14 cellular contexts compared by ENCODE assay signal in the genomic region with DNA sequence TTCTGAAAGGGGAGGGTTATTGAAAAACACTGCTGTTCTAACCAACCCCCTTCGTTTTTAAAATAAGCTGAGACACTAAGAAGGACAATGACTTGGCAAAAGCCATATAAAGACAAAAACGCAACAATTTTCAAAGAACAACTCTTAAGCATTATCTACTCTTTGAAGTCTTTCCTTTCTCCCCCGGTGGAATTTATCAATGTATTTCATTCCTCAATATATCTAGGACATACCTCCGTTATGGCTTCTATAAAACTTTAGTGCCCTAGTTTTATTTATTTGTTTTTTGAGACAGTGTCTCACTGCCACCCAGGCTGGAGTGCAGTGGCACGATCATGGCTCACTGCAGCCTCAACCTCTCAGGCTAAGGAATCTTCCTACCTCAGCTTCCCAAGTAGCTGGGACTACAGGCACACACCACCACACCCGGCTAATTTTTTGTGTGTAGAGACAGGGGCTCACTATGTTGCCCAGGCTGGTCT. TPM values are rescaled to one million over a fixed set of nuclear protein-coding genes. Genes with fewer than 3 reads are reported as not detected.
DNase-seq lines count a peak whose midpoint lies in the region; ATAC-seq, FAIRE-seq and TF ChIP-seq lines count a peak whose summit lies in the region.
"Had no signal": no experiment of that assay in that cellular context is flagged by ENCODE, and none has a peak within 500 bp of the region (broad histone marks: within the 10 kb centered on the region; RNA-seq: fewer than 3 reads in every experiment).

No MANE protein-coding gene starts in this region.

- H3K4me3 ChIP-seq in Loucy (ENCODE audit: low read length, poor library complexity, severe bottlenecking) (peak overlapping the region; percentile 93), K562 (peak overlapping the region; percentile 78), neutrophil (ENCODE audit: low read depth in 1 of 2, low read length in 1 of 2) (peak overlapping the region in 1 of 2 experiments; percentile 0)
- H3K4me3 ChIP-seq: cardiac muscle cell had no signal

- POLR2A ChIA-PET in activated CD4-positive, alpha-beta T cell treated with anti-CD3 and anti-CD28 coated beads, Interleukin-2, amount 10 ng/mL, durations not matched to agents 7 days and 5 days (lab: Charles Lee): no interaction called here
- POLR2A ChIA-PET in K562 (lab: Yijun Ruan, JAX): interaction anchor here (0.6 to 4.6 kb wide), 10 partner anchors 11 to 408 kb away, joined by 3 to 47 read pairs (median 4); no protein-coding TSS in a partner anchor

- TF ChIP-seq RAD21 in K562 (CRISPR knock-in tag; conservative IDR thresholded peaks at IDR 0.05 in 1 of 2, IDR thresholded peaks at IDR 0.05 in 1 of 2): no peak

- under 1% methylated on average over 6 of the region's 6 CpGs for WGBS in K562 (ENCODE audit: insufficient coverage, low coverage, missing lambda C conversion rate)

- H3K36me3 ChIP-seq in Loucy (ENCODE audit: insufficient read depth, low read length): no peaks in the 10 kb centered on the region
- H3K36me3 ChIP-seq in K562 (ENCODE audit: control insufficient read depth, insufficient read depth, low read length): peaks cover 25% of the 10 kb centered on the region
- peaks cover 15% of the 10 kb centered on the region for H3K36me3 ChIP-seq in neutrophil

- peak overlapping the region; percentile 40 for H3K4me3 Mint-ChIP-seq in activated CD4-positive, alpha-beta T cell treated with anti-CD3 and anti-CD28 coated beads, Interleukin-2, amount 10 ng/mL, durations not matched to agents 7 days and 5 days
- H3K4me3 Mint-ChIP-seq: memory B cell had no signal

- peaks cover 77% of the 10 kb centered on the region for H3K79me2 ChIP-seq in Loucy (ENCODE audit: insufficient read depth, low read length)
- H3K79me2 ChIP-seq in K562 (ENCODE audit: control insufficient read depth, insufficient read depth, low read length): peaks cover 82% of the 10 kb centered on the region

- no TSS peak for BruUV-seq in K562 (replicated peaks; lab: Mats Ljungman, UMichigan)

- TF ChIP-seq EP300 in K562 (IDR thresholded peaks at IDR 0.05; ENCODE audit: low read length): peak; percentile 15; the same call in 1 of the 2 replicates

- H3K9me3 ChIP-seq in Loucy (ENCODE audit: insufficient read depth, low read depth, low read length): no peaks in the 10 kb centered on the region
- no peaks in the 10 kb centered on the region for H3K9me3 ChIP-seq in K562 (replicated peaks; ENCODE audit: control insufficient read depth, insufficient read depth, low read depth, low read length)
- H3K9me3 ChIP-seq in neutrophil: no peaks in the 10 kb centered on the region
- H3K9me3 ChIP-seq: spleen had no signal

- no peak overlapping the region for H3K27ac Mint-ChIP-seq in activated CD4-positive, alpha-beta T cell treated with anti-CD3 and anti-CD28 coated beads, Interleukin-2, amount 10 ng/mL, durations not matched to agents 7 days and 5 days
- H3K27ac Mint-ChIP-seq: memory B cell had no signal

- no peaks in the 10 kb centered on the region for H3K9me2 ChIP-seq in Loucy (replicated peaks; ENCODE audit: low read depth, low read length)

- in situ Hi-C loops in K562 (cut with MboI): no loop called here

- FAIRE-seq in K562 (lab: Jason Lieb, UNC): peak; percentile 67

- no peaks in the 10 kb centered on the region for H3K9me3 Mint-ChIP-seq in activated CD4-positive, alpha-beta T cell treated with anti-CD3 and anti-CD28 coated beads, Interleukin-2, amount 10 ng/mL, durations not matched to agents 7 days and 5 days
- H3K9me3 Mint-ChIP-seq: memory B cell had no signal

- peak overlapping the region; percentile 98 for H3K27ac ChIP-seq in K562 (ENCODE audit: extremely low read depth, low read depth, low read length)
- peak overlapping the region; percentile 44 for H3K27ac ChIP-seq in neutrophil
- H3K27ac ChIP-seq: cardiac muscle cell, spleen had no signal

- peak overlapping the region; percentile 95 for H3K9ac ChIP-seq in Loucy (ENCODE audit: low read depth, low read length, poor library complexity, severe bottlenecking)
- H3K9ac ChIP-seq in K562 (ENCODE audit: insufficient read depth in 1 of 2, low read depth in 2 of 2, low read length in 2 of 2): peak overlapping the region; percentile 89 to 99

- H3K4me2 ChIP-seq in Loucy (ENCODE audit: low read depth, low read length, poor library complexity, severe bottlenecking): peak overlapping the region; percentile 93
- peak overlapping the region; percentile 97 for H3K4me2 ChIP-seq in K562 (ENCODE audit: insufficient read depth, low read length)

- ATAC-seq in K562 (peak; percentile 19), HG03342 (IDR thresholded peaks at IDR 0.05; ENCODE audit: unreplicated experiment) (no peak), GM18505 (IDR thresholded peaks at IDR 0.05; ENCODE audit: unreplicated experiment) (no peak)

- H4K20me1 ChIP-seq in Loucy (ENCODE audit: insufficient read depth, low read length, poor library complexity, severe bottlenecking): peaks cover 39% of the 10 kb centered on the region
- H4K20me1 ChIP-seq in K562 (replicated peaks; ENCODE audit: control insufficient read depth, insufficient read depth, low read length): no peaks in the 10 kb centered on the region; the same call in 1 of the 2 replicates

- intact Hi-C loops in K562 (cut with micrococcal nuclease): loop anchor here (5.0 kb wide), 4 partner anchors 33 to 903 kb away; a partner anchor contains a TSS

- H3F3A ChIP-seq in Loucy (ENCODE audit: low read depth): no peaks in the 10 kb centered on the region

- no peak for DNase-seq in activated CD4-positive, alpha-beta T cell treated with anti-CD3 and anti-CD28 coated beads, Interleukin-2, amount 10 ng/mL, durations not matched to agents 7 days and 5 days
- DNase-seq in activated CD4-positive, alpha-beta T cell treated with anti-CD3 and anti-CD28 coated beads, Interleukin-2, amount 50 U/mL, for 48 hours: no peak
- DNase-seq in K562 (ENCODE audit: extremely low read depth in 1 of 4, low spot score in 3 of 4) (peak in 3 of 4 experiments; percentile 20 to 57 (median 47)), DMS53 treated with DMSO at 0.1 percent for 48 hours (lab: John Stamatoyannopoulos, UW; ENCODE audit: unreplicated experiment) (no peak)
- DNase-seq: activated CD8-positive, alpha-beta memory T cell treated with anti-CD3 and anti-CD28 coated beads for 24 hours; NCI-H187; spleen; stimulated activated naive CD4-positive, alpha-beta T cell had no signal

- no peak for TF ChIP-seq CTCF in Loucy (conservative IDR thresholded peaks at IDR 0.05; ENCODE audit: low read length)
- TF ChIP-seq CTCF in K562 (IDR thresholded peaks at IDR 0.05 in 2 of 3, conservative IDR thresholded peaks at IDR 0.05 in 1 of 3; ENCODE audit: insufficient read depth in 2 of 3, low read depth in 1 of 3, low read length in 3 of 3): no peak
- no peak for TF ChIP-seq CTCF in neutrophil (IDR thresholded peaks at IDR 0.05)

- peak; percentile 54; the same call in 1 of the 2 replicates for TF ChIP-seq POLR2A in K562 (conservative IDR thresholded peaks at IDR 0.05)
- no peak for TF ChIP-seq POLR2A in GM18505 (IDR thresholded peaks at IDR 0.05; ENCODE audit: borderline replicate concordance, extremely low read depth, insufficient read depth, insufficient read length)

- H3K4me1 ChIP-seq in Loucy (ENCODE audit: insufficient read depth, low read length, poor library complexity, severe bottlenecking): peaks cover 50% of the 10 kb centered on the region
- H3K4me1 ChIP-seq in K562 (replicated peaks in 1 of 2; ENCODE audit: control insufficient read depth in 2 of 2, insufficient read depth in 2 of 2, low read length in 2 of 2): peaks cover 7 to 29% of the 10 kb centered on the region in 2 experiments; a peak in 4 of 5 replicates
- peaks cover 37 to 50% of the 10 kb centered on the region in 2 experiments for H3K4me1 ChIP-seq in neutrophil (ENCODE audit: control insufficient read depth in 1 of 2, insufficient read depth in 1 of 2, low read depth in 1 of 2, low read length in 1 of 2)

- peaks cover 46% of the 10 kb centered on the region for H3K36me3 Mint-ChIP-seq in activated CD4-positive, alpha-beta T cell treated with anti-CD3 and anti-CD28 coated beads, Interleukin-2, amount 10 ng/mL, durations not matched to agents 7 days and 5 days (ENCODE audit: low read depth)

- H3K4me1 Mint-ChIP-seq in activated CD4-positive, alpha-beta T cell treated with anti-CD3 and anti-CD28 coated beads, Interleukin-2, amount 10 ng/mL, durations not matched to agents 7 days and 5 days: peaks cover 57% of the 10 kb centered on the region

- H3K9me1 ChIP-seq in K562 (ENCODE audit: control insufficient read depth, insufficient read depth, low read length): no peaks in the 10 kb centered on the region

- H3K27me3 Mint-ChIP-seq in activated CD4-positive, alpha-beta T cell treated with anti-CD3 and anti-CD28 coated beads, Interleukin-2, amount 10 ng/mL, durations not matched to agents 7 days and 5 days: no peaks in the 10 kb centered on the region
- H3K27me3 Mint-ChIP-seq: memory B cell had no signal

- CTCF ChIA-PET in activated CD4-positive, alpha-beta T cell treated with anti-CD3 and anti-CD28 coated beads, Interleukin-2, amount 10 ng/mL, durations not matched to agents 7 days and 5 days (lab: Charles Lee): interaction anchor here (0.6 kb wide), 1 partner anchor 819 kb away, joined by 3 read pairs; no protein-coding TSS in a partner anchor
- CTCF ChIA-PET in K562 (lab: Yijun Ruan, JAX; ENCODE audit: low intra/inter-chr PET ratio): no interaction called here

- peaks cover under 1% of the 10 kb centered on the region for H3K27me3 ChIP-seq in Loucy (ENCODE audit: insufficient read depth, low read length, poor library complexity, severe bottlenecking)
- H3K27me3 ChIP-seq in K562 (ENCODE audit: control insufficient read depth in 2 of 2, insufficient read depth in 2 of 2, low read length in 2 of 2): no peaks in the 10 kb centered on the region
- peaks cover 4% of the 10 kb centered on the region for H3K27me3 ChIP-seq in neutrophil
- H3K27me3 ChIP-seq: cardiac muscle cell, spleen had no signal

- H2AFZ ChIP-seq in Loucy (ENCODE audit: low read length) (no peak overlapping the region), K562 (ENCODE audit: low read depth, low read length) (peak overlapping the region; percentile 21)

RNA-seq across cellular contexts. Expression of a gene that starts 3.2 kb away (rescaled TPM):
- total RNA-seq in activated CD4-positive, alpha-beta T cell treated with anti-CD3 and anti-CD28 coated beads, Interleukin-2, amount 10 ng/mL, durations not matched to agents 7 days and 5 days: 100 to 1,000 TPM; 168 to 188 TPM
- total RNA-seq in K562 (2011; cell fraction: chromatin; rRNA removed; ENCODE audit: low replicate concordance): 223 and 663 TPM in 2 replicates
- 111 and 152 TPM in 2 replicates for total RNA-seq in K562 (2011; cell fraction: nucleolus; rRNA removed)
- total RNA-seq in K562 (2011; cell fraction: nucleoplasm; rRNA removed): 268 and 359 TPM in 2 replicates
- total RNA-seq in K562 (2014; rRNA removed) (102 and 139 TPM in 2 replicates), K562 (2014; rRNA removed; fragmentation: Illumina TruSeq; extraction: Trizol) (201 and 216 TPM in 2 replicates), K562 (2015; rRNA removed; fragmentation: Illumina TruSeq; extraction: Trizol) (177 and 196 TPM in 2 replicates), K562 (2021) (255 and 270 TPM in 2 replicates)
- polyA plus RNA-seq in K562 (2011; rRNA removed) (371 and 375 TPM in 2 replicates), K562 (2014; fragmentation: Illumina TruSeq; extraction: Trizol) (296 and 347 TPM in 2 replicates), K562 (2014; fragmentation: Nextera tagmentation; extraction: Ambion mirVana) (100 to 1,000 TPM; 135 to 149 TPM), K562 (2014; rRNA removed) (222 and 261 TPM in 2 replicates)
- 86.1 and 145 TPM in 2 replicates for polyA plus RNA-seq in K562 (2011; cell fraction: cytosol; rRNA removed)
- polyA plus RNA-seq in K562 (2011; cell fraction: nucleus; rRNA removed): 402 and 574 TPM in 2 replicates
- 312 and 324 TPM in 2 replicates for polyA plus RNA-seq in K562 (2012)
- 432 and 467 TPM in 2 replicates for polyA minus RNA-seq in K562 (2011; rRNA and poly(A)+ RNA removed)
- 159 and 171 TPM in 2 replicates for polyA minus RNA-seq in K562 (2011; cell fraction: cytosol; rRNA and poly(A)+ RNA removed)
- 87.5 and 183 TPM in 2 replicates for polyA minus RNA-seq in K562 (2011; cell fraction: nucleus; rRNA and poly(A)+ RNA removed)

Comparison
In these comparisons a context has a peak if more than half of its experiments do, and no peak if none do; other contexts are left out.
1. DNase-seq: peak in K562 (3 of 4); none in activated CD4-positive, alpha-beta T cell treated with anti-CD3 and anti-CD28 coated beads, Interleukin-2, amount 10 ng/mL, durations not matched to agents 7 days and 5 days (single experiment), activated CD4-positive, alpha-beta T cell treated with anti-CD3 and anti-CD28 coated beads, Interleukin-2, amount 50 U/mL, for 48 hours (0 of 2) and DMS53 treated with DMSO at 0.1 percent for 48 hours (single experiment).